In the genomic region with DNA sequence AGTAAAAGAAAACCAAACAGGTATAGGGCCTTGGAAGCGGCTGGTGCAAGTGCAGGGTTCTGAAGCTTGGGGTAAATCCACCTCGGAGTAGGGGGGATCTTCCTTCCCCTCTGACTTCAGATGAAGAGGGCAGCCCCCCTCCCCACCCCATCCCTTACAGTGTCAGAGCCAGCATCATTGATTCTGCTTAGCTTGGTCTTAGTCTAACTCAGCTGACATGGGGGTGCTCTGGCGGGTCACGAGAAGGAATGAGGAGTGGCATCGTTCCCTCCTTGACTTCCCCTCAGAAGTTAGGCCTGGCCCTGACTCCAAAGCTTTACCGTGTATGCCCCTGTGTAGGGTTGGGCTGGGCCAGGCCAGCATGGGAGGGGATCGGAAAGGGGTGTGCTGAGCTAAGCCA, we compare ENCODE assay signal across 25 cellular contexts. TPM values are rescaled to one million over a fixed set of nuclear protein-coding genes. Genes with fewer than 3 reads are reported as not detected.
DNase-seq lines count a peak whose midpoint lies in the region; ATAC-seq, FAIRE-seq and TF ChIP-seq lines count a peak whose summit lies in the region.
"Had no signal": no experiment of that assay in that cellular context is flagged by ENCODE, and none has a peak within 500 bp of the region (broad histone marks: within the 10 kb centered on the region; RNA-seq: fewer than 3 reads in every experiment).

No MANE protein-coding gene starts in this region.

- no peak overlapping the region for H3K18ac ChIP-seq in H1 (ENCODE audit: extremely low read depth, low read length)

- no peak overlapping the region for H2AK5ac ChIP-seq in H1 (ENCODE audit: low read depth, low read length)

- no peak overlapping the region for H2BK20ac ChIP-seq in H1 (ENCODE audit: low read length)

- H3K4me2 ChIP-seq in H1 (ENCODE audit: insufficient read depth in 1 of 2, low read depth in 2 of 2, low read length in 2 of 2) (no peak overlapping the region), neural progenitor cell (no peak overlapping the region)
- H3K4me2 ChIP-seq: A549; BLaER1 treated with 17β-estradiol and CSF1 and Interleukin-3, amounts not matched to agents 10 nM and 100 nM had no signal

- no peaks in the 10 kb centered on the region for H3K27me3 ChIP-seq in H1 (replicated peaks in 1 of 4; ENCODE audit: control insufficient read depth in 3 of 4, extremely low read depth in 1 of 4, insufficient read depth in 3 of 4, low read length in 3 of 4)
- H3K27me3 ChIP-seq in neural progenitor cell = no peaks in the 10 kb centered on the region
- H3K27me3 ChIP-seq: BE2C; BLaER1 treated with 17β-estradiol and CSF1 and Interleukin-3, amounts not matched to agents 10 nM and 100 nM had no signal

- H3K79me1 ChIP-seq in H1 (ENCODE audit: low read depth, low read length) = no peaks in the 10 kb centered on the region

- H3K36me3 Mint-ChIP-seq in neural progenitor cell = no peaks in the 10 kb centered on the region
- H3K36me3 Mint-ChIP-seq: CD14-positive monocyte had no signal

- H2BK12ac ChIP-seq in H1 (ENCODE audit: low read depth, low read length) = no peak overlapping the region

- H4K20me1 ChIP-seq in H1 (replicated peaks in 1 of 2; ENCODE audit: control insufficient read depth in 1 of 2, insufficient read depth in 2 of 2, low read length in 2 of 2) (no peaks in the 10 kb centered on the region), neural progenitor cell (ENCODE audit: low read depth) (no peaks in the 10 kb centered on the region)
- H4K20me1 ChIP-seq: BLaER1 treated with 17β-estradiol and CSF1 and Interleukin-3, amounts not matched to agents 10 nM and 100 nM had no signal

- H3K79me2 ChIP-seq in H1 (ENCODE audit: control insufficient read depth in 1 of 2, insufficient read depth in 2 of 2, low read length in 2 of 2) (no peaks in the 10 kb centered on the region), neural progenitor cell (ENCODE audit: low read depth) (no peaks in the 10 kb centered on the region)

- H3K9me3 ChIP-seq in HEK293 (ENCODE audit: control insufficient read depth, insufficient read depth, low read depth, low read length) = no peaks in the 10 kb centered on the region
- H3K9me3 ChIP-seq in H1 (ENCODE audit: insufficient read depth in 2 of 2, low read depth in 1 of 2, low read length in 1 of 2) = no peaks in the 10 kb centered on the region
- H3K9me3 ChIP-seq in neural progenitor cell (ENCODE audit: low read depth) = no peaks in the 10 kb centered on the region
- H3K9me3 ChIP-seq: A549; BE2C; BLaER1 treated with 17β-estradiol and CSF1 and Interleukin-3, amounts not matched to agents 10 nM and 100 nM had no signal

- no peak overlapping the region for H3K27ac Mint-ChIP-seq in neural progenitor cell
- H3K27ac Mint-ChIP-seq: CD4-positive, alpha-beta T cell had no signal

- TF ChIP-seq POLR2A in H1 (IDR thresholded peaks at IDR 0.05; ENCODE audit: control extremely low read depth in 1 of 2, low read depth in 2 of 2, low read length in 2 of 2) = no peak

- H3K23ac ChIP-seq in H1 (ENCODE audit: insufficient read length) = no peak overlapping the region

- no peak overlapping the region for H2BK15ac ChIP-seq in H1 (ENCODE audit: low read length)

- H3K27me3 Mint-ChIP-seq in neural progenitor cell (ENCODE audit: insufficient read depth, low read depth) = peaks cover 2% of the 10 kb centered on the region
- H3K27me3 Mint-ChIP-seq: CD4-positive, alpha-beta T cell had no signal

- CTCF ChIA-PET in HEK293 (lab: Yijun Ruan, JAX) = no interaction called here
- CTCF ChIA-PET in H1 (lab: Charles Lee; ENCODE audit: partially characterized antibody) = interaction anchor here (0.9 to 2.1 kb wide), 4 partner anchors 31 to 313 kb away, joined by 3 to 6 read pairs (median 3); no protein-coding TSS in a partner anchor

- no peaks in the 10 kb centered on the region for H3F3A ChIP-seq in neural progenitor cell (ENCODE audit: low read depth)

- peak overlapping the region; percentile 76; the same call in 1 of the 2 replicates for H4K8ac ChIP-seq in H1 (ENCODE audit: extremely low read depth, insufficient read depth, low read length)

- H3K9ac ChIP-seq in H1 (replicated peaks in 1 of 4; ENCODE audit: extremely low read depth in 1 of 4, low read depth in 3 of 4, low read length in 3 of 4) (no peak overlapping the region), neural progenitor cell (no peak overlapping the region)
- H3K9ac ChIP-seq: BLaER1 treated with 17β-estradiol and CSF1 and Interleukin-3, amounts not matched to agents 10 nM and 100 nM had no signal

- peaks cover 8% of the 10 kb centered on the region for H3K4me1 Mint-ChIP-seq in neural progenitor cell

- H3K36me3 ChIP-seq in HEK293 (ENCODE audit: control insufficient read depth in 2 of 2, insufficient read depth in 1 of 2, low read length in 2 of 2) (no peaks in the 10 kb centered on the region), H1 (ENCODE audit: control insufficient read depth in 2 of 4, insufficient read depth in 4 of 4, low read length in 3 of 4) (no peaks in the 10 kb centered on the region), neural progenitor cell (no peaks in the 10 kb centered on the region)
- H3K36me3 ChIP-seq: BE2C; BLaER1 treated with 17β-estradiol and CSF1 and Interleukin-3, amounts not matched to agents 10 nM and 100 nM had no signal

- no peak for FAIRE-seq in H1 (lab: Jason Lieb, UNC)
- FAIRE-seq: A549, GM12891, GM18507 had no signal

- no peak for TF ChIP-seq EP300 in H1 (IDR thresholded peaks at IDR 0.05; ENCODE audit: borderline replicate concordance in 1 of 2, low read depth in 2 of 2, low read length in 2 of 2)

- H4K5ac ChIP-seq in H1 (ENCODE audit: insufficient read length, low read depth, low read length) = no peak overlapping the region

- intact Hi-C loops in left cardiac atrium (cut with DNase I) = no loop called here

- H3K4me3 Mint-ChIP-seq in neural progenitor cell = no peak overlapping the region
- H3K4me3 Mint-ChIP-seq: CD14-positive monocyte; CD4-positive, alpha-beta T cell had no signal

- H3K4me3 ChIP-seq in HEK293 (ENCODE audit: low read depth, low read length) = no peak overlapping the region
- H3K4me3 ChIP-seq in H1 (ENCODE audit: extremely low read depth in 1 of 4, insufficient read depth in 2 of 4, low read depth in 3 of 4, low read length in 4 of 4) = no peak overlapping the region
- H3K4me3 ChIP-seq in neural progenitor cell = no peak overlapping the region
- H3K4me3 ChIP-seq: A549; BLaER1 treated with 17β-estradiol and CSF1 and Interleukin-3, amounts not matched to agents 10 nM and 100 nM had no signal

- no peaks in the 10 kb centered on the region; the same call in 1 of the 2 replicates for H3K4me1 ChIP-seq in HEK293 (ENCODE audit: control insufficient read depth, insufficient read depth, low read length)
- H3K4me1 ChIP-seq in H1 (replicated peaks in 1 of 4; ENCODE audit: control insufficient read depth in 3 of 4, insufficient read depth in 4 of 4, low read length in 3 of 4) = no peaks in the 10 kb centered on the region; a peak in 2 of 7 replicates
- no peaks in the 10 kb centered on the region for H3K4me1 ChIP-seq in neural progenitor cell
- H3K4me1 ChIP-seq: A549 had no signal

- H3K9me3 Mint-ChIP-seq in neural progenitor cell = peaks cover 4% of the 10 kb centered on the region
- H3K9me3 Mint-ChIP-seq: CD4-positive, alpha-beta T cell had no signal

- H3K23me2 ChIP-seq in H1 (ENCODE audit: low read depth, low read length) = no peaks in the 10 kb centered on the region

- H3K14ac ChIP-seq in H1 (ENCODE audit: insufficient read length) = no peak overlapping the region

- ATAC-seq in left cardiac atrium = no peak
- ATAC-seq: A549 had no signal

- no peak overlapping the region for H2BK5ac ChIP-seq in H1 (ENCODE audit: low read depth, low read length)

- H3K56ac ChIP-seq in H1 (replicated peaks; ENCODE audit: insufficient read length, low read depth, low read length) = no peak overlapping the region

- H2AFZ ChIP-seq in H1 (ENCODE audit: low read length) (no peak overlapping the region), neural progenitor cell (replicated peaks) (peak overlapping the region; percentile 34)

- TF ChIP-seq CTCF in HEK293 (tag by site-specific recombination; IDR thresholded peaks at IDR 0.05) = no peak
- TF ChIP-seq CTCF in H1 (IDR thresholded peaks at IDR 0.05; ENCODE audit: control extremely low read depth in 1 of 3, insufficient read depth in 1 of 3, low read depth in 1 of 3, low read length in 3 of 3) = no peak
- TF ChIP-seq CTCF in neural progenitor cell (IDR thresholded peaks at IDR 0.05) = no peak

- POLR2A ChIA-PET in HEK293 (lab: Yijun Ruan, JAX) = no interaction called here
- POLR2A ChIA-PET in H1 (lab: Charles Lee; ENCODE audit: partially characterized antibody) = interaction anchor here (1.0 kb wide), 1 partner anchor 14 kb away, joined by 3 read pairs; no protein-coding TSS in a partner anchor

- no peak overlapping the region for H3K4ac ChIP-seq in H1 (replicated peaks; ENCODE audit: insufficient read length, low read depth, low read length)

- no peak for TF ChIP-seq RAD21 in H1 (IDR thresholded peaks at IDR 0.05 in 1 of 2, conservative IDR thresholded peaks at IDR 0.05 in 1 of 2; ENCODE audit: low read depth in 2 of 2, low read length in 2 of 2)

- no peak for DNase-seq in H1 (ENCODE audit: low read depth in 1 of 2, low spot score in 2 of 2)
- DNase-seq in neural progenitor cell (ENCODE audit: low spot score) = no peak
- DNase-seq in left cardiac atrium = no peak
- DNase-seq in NCI-H1092 treated with DMSO at 0.1 percent for 48 hours (lab: John Stamatoyannopoulos, UW) = no peak
- DNase-seq in activated CD4-positive, alpha-beta T cell treated with anti-CD3 and anti-CD28 coated beads, Interleukin-2, amount 50 U/mL, for 48 hours = no peak
- no peak for DNase-seq in iPS-NIHi11 (ENCODE audit: low spot score)
- DNase-seq: 8988T; ACHN; AML-193; BE2C; Calu3; CD4-positive, alpha-beta T cell; COR-L47; DMS53; DMS79 treated with DMSO at 0.1 percent for 48 hours; GF-D8; GOT3; H7; HCEC 1CT had no signal

- no peak overlapping the region for H4K91ac ChIP-seq in H1 (replicated peaks; ENCODE audit: insufficient read length, low read length)

- H2BK120ac ChIP-seq in H1 (replicated peaks; ENCODE audit: low read depth, low read length) = no peak overlapping the region

- no peak overlapping the region for H3K27ac ChIP-seq in HEK293 (ENCODE audit: extremely low read depth, low read depth, low read length)
- no peak overlapping the region for H3K27ac ChIP-seq in H1 (ENCODE audit: low read depth, low read length)
- no peak overlapping the region for H3K27ac ChIP-seq in neural progenitor cell
- H3K27ac ChIP-seq: A549; BLaER1 treated with 17β-estradiol and CSF1 and Interleukin-3, amounts not matched to agents 10 nM and 100 nM had no signal

- 86% methylated on average over 7 of the region's 7 CpGs; no CpG with 5 or more reads in 1 of the 2 experiments for WGBS in H1 (ENCODE audit: extremely low coverage in 1 of 2, insufficient coverage in 1 of 2, insufficient read length in 1 of 2, insufficient replicate concordance in 2 of 2, low coverage in 1 of 2, low lambda C conversion rate in 2 of 2, missing lambda C conversion rate in 1 of 2), 2 experiments

RNA-seq across cellular contexts. Expression of a gene that starts 44.2 kb away (rescaled TPM):
- total RNA-seq in H1 (2021; fragmentation: NEBNext Ultra II Directional; extraction: Animal tissue kit (Norgen Biotek cat#: 25700)) = 16.6 and 20.9 TPM in 2 replicates
- 9.3 and 11.7 TPM in 2 replicates for polyA plus RNA-seq in H1 (2011; rRNA removed)
- 10.1 TPM for polyA plus RNA-seq in H1 (2011; cell fraction: cytosol; rRNA removed)
- polyA plus RNA-seq in H1 (2011; cell fraction: nucleus; rRNA removed) = 6.1 TPM
- 4.6 to 8.5 TPM (median 6.8 TPM) in 4 replicates for polyA plus RNA-seq in H1 (2012, experiment 1 of 2)
- 1.3 TPM for polyA plus RNA-seq in H1 (2012, experiment 2 of 2)
- 10.8 TPM for polyA plus RNA-seq in H1 (2013, experiment 1 of 2)
- polyA plus RNA-seq in H1 (2013, experiment 2 of 2) = 11.6 TPM
- polyA minus RNA-seq in H1 (2011; rRNA and poly(A)+ RNA removed) = 37.7 and 50.7 TPM in 2 replicates
- 11.7 TPM for polyA minus RNA-seq in H1 (2011; cell fraction: cytosol; rRNA and poly(A)+ RNA removed)
- polyA minus RNA-seq in H1 (2011; cell fraction: nucleus; rRNA and poly(A)+ RNA removed) = 22.2 TPM
- total RNA-seq in neural progenitor cell (ENCODE audit: low replicate concordance) (25.7 and 39.5 TPM in 2 replicates), left cardiac atrium (10 to 100 TPM; 21.9 to 23.8 TPM)
